8 cellular contexts compared by ENCODE assay signal in genomic region chr19:2083174-2083854, GRCh38. TPM values are rescaled to one million over a fixed set of nuclear protein-coding genes. Genes with fewer than 3 reads are reported as not detected.
DNase-seq lines count a peak whose midpoint lies in the region; ATAC-seq lines count a peak whose summit lies in the region.

No MANE protein-coding gene starts in this region.

- peak overlapping the region; percentile 10 for H3K27ac ChIP-seq in mesodermal cell (ENCODE audit: low read depth, low read length, severe bottlenecking)

- ATAC-seq in GM18870 (IDR thresholded peaks at IDR 0.05; ENCODE audit: unreplicated experiment), result no peak
- no peak for ATAC-seq in HG03095 (IDR thresholded peaks at IDR 0.05; ENCODE audit: unreplicated experiment)

- H3K4me3 Mint-ChIP-seq in activated T-cell treated with anti-CD3 and anti-CD28 coated beads, Interleukin-2, amount 50 U/mL, for 24 hours, result peak overlapping the region; percentile 96

- no peak overlapping the region for H3K4me3 ChIP-seq in mesodermal cell (ENCODE audit: extremely low read depth, insufficient read depth, low read length, poor library complexity, severe bottlenecking)

- H3K36me3 ChIP-seq in mesodermal cell (ENCODE audit: control insufficient read depth, insufficient read depth, low read length), result peaks cover 68% of the 10 kb centered on the region

- peaks cover 71% of the 10 kb centered on the region for H3K4me1 Mint-ChIP-seq in activated T-cell treated with anti-CD3 and anti-CD28 coated beads, Interleukin-2, amount 50 U/mL, for 24 hours (ENCODE audit: low read depth)

- H3K9me3 ChIP-seq in mesodermal cell (ENCODE audit: control insufficient read depth, low read length), result no peaks in the 10 kb centered on the region

- H3K36me3 Mint-ChIP-seq in activated T-cell treated with anti-CD3 and anti-CD28 coated beads, Interleukin-2, amount 50 U/mL, for 24 hours (ENCODE audit: low read depth), result peaks cover 70% of the 10 kb centered on the region

- peak; percentile 27 to 52 for DNase-seq in AML-193 (lab: John Stamatoyannopoulos, UW)
- DNase-seq in MV-4-11 (lab: John Stamatoyannopoulos, UW), result peak; percentile 41
- peak; percentile 76 for DNase-seq in activated T-cell treated with anti-CD3 and anti-CD28 coated beads, Interleukin-2, amount 50 U/mL, for 24 hours
- no peak for DNase-seq in SK-N-DZ (ENCODE audit: low spot score)
- no peak for DNase-seq in NCI-H226

- H3K9me3 Mint-ChIP-seq in activated T-cell treated with anti-CD3 and anti-CD28 coated beads, Interleukin-2, amount 50 U/mL, for 24 hours, result no peaks in the 10 kb centered on the region

- peak overlapping the region; percentile 98 for H3K27ac Mint-ChIP-seq in activated T-cell treated with anti-CD3 and anti-CD28 coated beads, Interleukin-2, amount 50 U/mL, for 24 hours

- no peaks in the 10 kb centered on the region for H3K27me3 Mint-ChIP-seq in activated T-cell treated with anti-CD3 and anti-CD28 coated beads, Interleukin-2, amount 50 U/mL, for 24 hours

- 93 to 96% methylated on average over 11 to 18 of the region's 20 CpGs for WGBS in mesodermal cell (ENCODE audit: insufficient coverage in 2 of 2), 2 experiments

- H3K4me1 ChIP-seq in mesodermal cell (ENCODE audit: control insufficient read depth, insufficient read depth, low read length, poor library complexity, severe bottlenecking), result peaks cover 4% of the 10 kb centered on the region

RNA-seq across cellular contexts. Expression of gene MOB3A, which starts 12.8 kb away (rescaled TPM):
- polyA plus RNA-seq in mesodermal cell (2013, experiment 1 of 2), result 21.0 TPM
- polyA plus RNA-seq in mesodermal cell (2013, experiment 2 of 2), result 18.0 TPM
- 7.2 and 8.4 TPM in 2 replicates for polyA plus RNA-seq in SK-N-DZ (2014; cell fraction: cytosol; rRNA removed)
- polyA plus RNA-seq in SK-N-DZ (2014; cell fraction: nucleus; rRNA removed), result 3.4 and 4.2 TPM in 2 replicates

RNA-seq across cellular contexts. Expression of gene IZUMO4, which starts 13.4 kb away (rescaled TPM):
- polyA plus RNA-seq in mesodermal cell (2013, experiment 1 of 2), result 2.6 TPM
- polyA plus RNA-seq in mesodermal cell (2013, experiment 2 of 2), result 3.0 TPM
- polyA plus RNA-seq in SK-N-DZ (2014; cell fraction: cytosol; rRNA removed), result 0.27 and 1.7 TPM in 2 replicates
- 6.8 and 9.5 TPM in 2 replicates for polyA plus RNA-seq in SK-N-DZ (2014; cell fraction: nucleus; rRNA removed)

RNA-seq across cellular contexts. Expression of gene MKNK2, which starts 32.3 kb away (rescaled TPM):
- polyA plus RNA-seq in mesodermal cell (2013, experiment 1 of 2), result 76.9 TPM
- 67.5 TPM for polyA plus RNA-seq in mesodermal cell (2013, experiment 2 of 2)
- polyA plus RNA-seq in SK-N-DZ (2014; cell fraction: cytosol; rRNA removed), result 43.2 and 44.6 TPM in 2 replicates
- polyA plus RNA-seq in SK-N-DZ (2014; cell fraction: nucleus; rRNA removed), result 59.1 and 76.4 TPM in 2 replicates

Comparison
In these comparisons a context has a peak if more than half of its experiments do, and no peak if none do; other contexts are left out.
1. DNase-seq: peak in AML-193 (2 of 2), MV-4-11 (single experiment) and activated T-cell treated with anti-CD3 and anti-CD28 coated beads, Interleukin-2, amount 50 U/mL, for 24 hours (single experiment); none in SK-N-DZ (single experiment) and NCI-H226 (single experiment).